In genomic region chr20:52313335-52313963, GRCh38 we compare ENCODE assay signal across 8 cellular contexts.
A peak's percentile ranks its signal among the peaks of the same experiment; 100 is the strongest.
DNase-seq lines count a peak whose midpoint lies in the region; ATAC-seq and TF ChIP-seq lines count a peak whose summit lies in the region.

No MANE protein-coding gene starts in this region.

- H3K4me1 Mint-ChIP-seq in GM23338: peaks cover 34% of the 10 kb centered on the region
- peaks cover 52% of the 10 kb centered on the region for H3K4me1 Mint-ChIP-seq in nephron progenitor cell
- peaks cover 3% of the 10 kb centered on the region for H3K4me1 Mint-ChIP-seq in activated naive CD8-positive, alpha-beta T cell treated with anti-CD3 and anti-CD28 coated beads for 36 hours

- H3K4me2 ChIP-seq in GM23338: no peak overlapping the region

- H3K27ac Mint-ChIP-seq in GM23338 (no peak overlapping the region), nephron progenitor cell (no peak overlapping the region)
- H3K27ac Mint-ChIP-seq in activated naive CD8-positive, alpha-beta T cell treated with anti-CD3 and anti-CD28 coated beads for 36 hours: no peak overlapping the region

- no peaks in the 10 kb centered on the region for H3K9me2 ChIP-seq in GM23338 (ENCODE audit: insufficient read depth)

- peak overlapping the region; percentile 45; the same call in 1 of the 2 replicates for H2AFZ ChIP-seq in GM23338

- H3K27me3 ChIP-seq in GM23338 (ENCODE audit: insufficient read depth): peaks cover 14% of the 10 kb centered on the region

- H3K4me3 Mint-ChIP-seq in GM23338 (no peak overlapping the region), nephron progenitor cell (no peak overlapping the region)
- H3K4me3 Mint-ChIP-seq in activated naive CD8-positive, alpha-beta T cell treated with anti-CD3 and anti-CD28 coated beads for 36 hours: no peak overlapping the region

- H3K27ac ChIP-seq in GM23338 (ENCODE audit: low read depth): no peak overlapping the region

- H3K4me1 ChIP-seq in GM23338 (ENCODE audit: insufficient read depth): peaks cover 33% of the 10 kb centered on the region

- no peak for TF ChIP-seq POLR2A in GM18505 (IDR thresholded peaks at IDR 0.05; ENCODE audit: borderline replicate concordance, extremely low read depth, insufficient read depth, insufficient read length)

- H3K27me3 Mint-ChIP-seq in GM23338 (ENCODE audit: insufficient read depth, low read depth, poor library complexity): peaks cover 12% of the 10 kb centered on the region
- peaks cover 4% of the 10 kb centered on the region for H3K27me3 Mint-ChIP-seq in nephron progenitor cell (ENCODE audit: low read depth, poor library complexity)
- no peaks in the 10 kb centered on the region for H3K27me3 Mint-ChIP-seq in activated naive CD8-positive, alpha-beta T cell treated with anti-CD3 and anti-CD28 coated beads for 36 hours

- H3K36me3 ChIP-seq in GM23338 (ENCODE audit: insufficient read depth): no peaks in the 10 kb centered on the region

- no peaks in the 10 kb centered on the region; the same call in 2 of the 3 replicates for H3K9me3 Mint-ChIP-seq in GM23338
- H3K9me3 Mint-ChIP-seq in nephron progenitor cell: peaks cover 9% of the 10 kb centered on the region
- no peaks in the 10 kb centered on the region for H3K9me3 Mint-ChIP-seq in activated naive CD8-positive, alpha-beta T cell treated with anti-CD3 and anti-CD28 coated beads for 36 hours

- TF ChIP-seq CTCF in GM23338 (conservative IDR thresholded peaks at IDR 0.05; ENCODE audit: low read depth in 2 of 2): peak; percentile 54 to 63
- peak; percentile 53 for TF ChIP-seq CTCF in nephron progenitor cell (IDR thresholded peaks at IDR 0.05)

- H4K20me1 ChIP-seq in GM23338 (replicated peaks; ENCODE audit: insufficient read depth): no peaks in the 10 kb centered on the region

- H3K4me3 ChIP-seq in GM23338: no peak overlapping the region

- no peaks in the 10 kb centered on the region for H3K36me3 Mint-ChIP-seq in GM23338 (ENCODE audit: low read depth)
- no peaks in the 10 kb centered on the region for H3K36me3 Mint-ChIP-seq in nephron progenitor cell (ENCODE audit: low read depth)
- H3K36me3 Mint-ChIP-seq in activated naive CD8-positive, alpha-beta T cell treated with anti-CD3 and anti-CD28 coated beads for 36 hours: no peaks in the 10 kb centered on the region

- no peaks in the 10 kb centered on the region for H3K79me2 ChIP-seq in GM23338 (replicated peaks; ENCODE audit: insufficient read depth)

- peak; percentile 83 for ATAC-seq in GM23338
- ATAC-seq in GM18505 (IDR thresholded peaks at IDR 0.05; ENCODE audit: unreplicated experiment): no peak

- peak; percentile 79 for DNase-seq in GM23338 (ENCODE audit: low spot score)
- DNase-seq in NCI-H446 treated with DMSO at 0.1 percent for 48 hours (lab: John Stamatoyannopoulos, UW): peak; percentile 49
- DNase-seq in dermis microvascular lymphatic vessel endothelial cell (ENCODE audit: low read depth in 2 of 2): peak; percentile 48 to 57
- DNase-seq in nephron progenitor cell: peak; percentile 24
- no peak for DNase-seq in activated naive CD8-positive, alpha-beta T cell treated with anti-CD3 and anti-CD28 coated beads for 36 hours
- DNase-seq in activated CD4-positive, alpha-beta T cell treated with anti-CD3 and anti-CD28 coated beads, Interleukin-2, amount 50 U/mL, for 1 hour: no peak
- no peak for DNase-seq in stimulated activated CD4-positive, alpha-beta T cell treated with anti-CD3 and anti-CD28 coated beads, Interleukin-15, amount 100 ng/mL, for 24 hours

- no peaks in the 10 kb centered on the region for H3F3A ChIP-seq in GM23338 (replicated peaks; ENCODE audit: low read depth)

TF ChIP-seq in GM23338, 12 proteins besides CTCF, POLR2A, EP300 and RAD21:
- no peak for TF ChIP-seq REST (IDR thresholded peaks at IDR 0.05; ENCODE audit: unreplicated experiment)
- no peak for TF ChIP-seq ZNF331 (CRISPR knock-in tag; IDR thresholded peaks at IDR 0.05; ENCODE audit: low read depth)
- no peak for TF ChIP-seq EZH2phosphoT487 (IDR thresholded peaks at IDR 0.05; ENCODE audit: unreplicated experiment)
- TF ChIP-seq NANOG (IDR thresholded peaks at IDR 0.05; ENCODE audit: borderline replicate concordance): no peak
- no peak for TF ChIP-seq JUNB (IDR thresholded peaks at IDR 0.05; ENCODE audit: unreplicated experiment)

Comparison
In these comparisons a context has a peak if more than half of its experiments do, and no peak if none do; other contexts are left out.
1. DNase-seq: peak in GM23338 (single experiment), NCI-H446 treated with DMSO at 0.1 percent for 48 hours (single experiment), dermis microvascular lymphatic vessel endothelial cell (2 of 2) and nephron progenitor cell (single experiment); none in activated naive CD8-positive, alpha-beta T cell treated with anti-CD3 and anti-CD28 coated beads for 36 hours (single experiment), activated CD4-positive, alpha-beta T cell treated with anti-CD3 and anti-CD28 coated beads, Interleukin-2, amount 50 U/mL, for 1 hour (single experiment) and stimulated activated CD4-positive, alpha-beta T cell treated with anti-CD3 and anti-CD28 coated beads, Interleukin-15, amount 100 ng/mL, for 24 hours (single experiment).